17 cellular contexts compared by ENCODE assay signal in the genomic region with DNA sequence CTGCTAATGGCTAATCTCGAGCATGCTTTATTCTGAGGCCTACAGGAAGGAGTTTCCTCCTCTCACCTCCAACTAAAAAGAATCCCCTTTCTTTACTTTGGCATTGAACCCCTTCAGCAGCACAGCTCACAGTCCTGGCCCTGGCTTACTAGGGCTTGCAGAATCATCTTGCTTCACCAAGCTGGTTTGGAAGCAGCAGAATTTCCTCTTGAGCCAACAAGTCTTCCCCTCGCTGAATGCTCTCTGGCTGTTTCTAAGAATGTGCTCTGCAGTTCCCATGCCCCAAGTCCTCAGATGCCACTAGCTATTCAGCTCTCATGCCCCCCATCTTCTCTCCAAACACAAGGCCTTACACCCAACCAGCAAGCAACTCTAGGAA.
DNase-seq lines count a peak whose midpoint lies in the region; ATAC-seq, FAIRE-seq and TF ChIP-seq lines count a peak whose summit lies in the region.
"Had no signal": no experiment of that assay in that cellular context is flagged by ENCODE, and none has a peak within 500 bp of the region (broad histone marks: within the 10 kb centered on the region; RNA-seq: fewer than 3 reads in every experiment).

No MANE protein-coding gene starts in this region.

- ATAC-seq in left ventricle myocardium superior, result peak; percentile 42
- ATAC-seq in stimulated activated memory B cell treated with anti-CD40 and anti-IgM and Interleukin-4, amounts not matched to agents 10 μg/mL and 1 μg/mL and 100 μg/mL, for 72 hours, result no peak
- no peak for ATAC-seq in GM19467 (IDR thresholded peaks at IDR 0.05; ENCODE audit: unreplicated experiment)

- peaks cover 32% of the 10 kb centered on the region for H3K4me1 Mint-ChIP-seq in stimulated activated memory B cell treated with anti-CD40 and anti-IgM and Interleukin-4, amounts not matched to agents 10 μg/mL and 1 μg/mL and 100 μg/mL, for 72 hours

- H3K27me3 ChIP-seq in sigmoid colon, result no peaks in the 10 kb centered on the region

- DNase-seq in AG10803 (ENCODE audit: low read depth) (peak; percentile 43), left ventricle myocardium superior (no peak), sigmoid colon (no peak), NCI-H1417 treated with DMSO at 0.1 percent for 48 hours (lab: John Stamatoyannopoulos, UW) (no peak), GM19239 (ENCODE audit: insufficient read length, low spot score) (no peak)
- DNase-seq: cortex of kidney, GOT3, NCI-H446 treated with DMSO at 0.1 percent for 48 hours had no signal

- intact Hi-C loops in left ventricle myocardium superior (cut with micrococcal nuclease) (loop anchor here (10.0 kb wide), 1 partner anchor 298 kb away; no protein-coding TSS in a partner anchor), sigmoid colon (cut with DNase I) (loop anchor here (2.0 to 5.0 kb wide), 2 partner anchors 48 to 300 kb away; no protein-coding TSS in a partner anchor)

- H3K9me3 ChIP-seq in sigmoid colon, result no peaks in the 10 kb centered on the region

- no peaks in the 10 kb centered on the region for H3K36me3 ChIP-seq in sigmoid colon

- no peak overlapping the region for H3K4me3 Mint-ChIP-seq in stimulated activated memory B cell treated with anti-CD40 and anti-IgM and Interleukin-4, amounts not matched to agents 10 μg/mL and 1 μg/mL and 100 μg/mL, for 72 hours
- H3K4me3 Mint-ChIP-seq: activated naive CD4-positive, alpha-beta T cell treated with anti-CD3 and anti-CD28 coated beads for 36 hours; naive thymus-derived CD8-positive, alpha-beta T cell; T-cell; type B pancreatic cell had no signal

- no peak for TF ChIP-seq EP300 in sigmoid colon (IDR thresholded peaks at IDR 0.05)

- no peak for TF ChIP-seq CTCF in AG10803 (conservative IDR thresholded peaks at IDR 0.05; ENCODE audit: low read length)
- TF ChIP-seq CTCF in VCaP (conservative IDR thresholded peaks at IDR 0.05), result peak; percentile 19
- no peak for TF ChIP-seq CTCF in sigmoid colon (IDR thresholded peaks at IDR 0.05)

- no peaks in the 10 kb centered on the region for H3K36me3 Mint-ChIP-seq in stimulated activated memory B cell treated with anti-CD40 and anti-IgM and Interleukin-4, amounts not matched to agents 10 μg/mL and 1 μg/mL and 100 μg/mL, for 72 hours
- H3K36me3 Mint-ChIP-seq: naive thymus-derived CD8-positive, alpha-beta T cell; T-cell had no signal

- H3K27ac ChIP-seq in VCaP, result no peak overlapping the region
- peak overlapping the region; percentile 65 to 75 (median 72) for H3K27ac ChIP-seq in sigmoid colon

- no peak overlapping the region for H3K27ac Mint-ChIP-seq in stimulated activated memory B cell treated with anti-CD40 and anti-IgM and Interleukin-4, amounts not matched to agents 10 μg/mL and 1 μg/mL and 100 μg/mL, for 72 hours
- H3K27ac Mint-ChIP-seq: activated naive CD4-positive, alpha-beta T cell treated with anti-CD3 and anti-CD28 coated beads for 36 hours; progenitor cell of endocrine pancreas; type B pancreatic cell had no signal

- H3K9me3 Mint-ChIP-seq in stimulated activated memory B cell treated with anti-CD40 and anti-IgM and Interleukin-4, amounts not matched to agents 10 μg/mL and 1 μg/mL and 100 μg/mL, for 72 hours, result no peaks in the 10 kb centered on the region
- H3K9me3 Mint-ChIP-seq: activated naive CD4-positive, alpha-beta T cell treated with anti-CD3 and anti-CD28 coated beads for 36 hours; naive thymus-derived CD8-positive, alpha-beta T cell; T-cell; type B pancreatic cell had no signal

- no peak for FAIRE-seq in GM19239 (lab: Jason Lieb, UNC)

- no peak for TF ChIP-seq POLR2A in sigmoid colon (IDR thresholded peaks at IDR 0.05)

- peaks cover 0 to 34% (median 31%) of the 10 kb centered on the region in 4 donors for H3K4me1 ChIP-seq in sigmoid colon

- H3K4me3 ChIP-seq in AG10803 (ENCODE audit: low read length) (no peak overlapping the region), sigmoid colon (no peak overlapping the region)
- H3K4me3 ChIP-seq: lung had no signal

- 75 to 85% methylated on average over 2 of the region's 2 CpGs for WGBS in sigmoid colon, 2 donors

- no peaks in the 10 kb centered on the region for H3K27me3 Mint-ChIP-seq in stimulated activated memory B cell treated with anti-CD40 and anti-IgM and Interleukin-4, amounts not matched to agents 10 μg/mL and 1 μg/mL and 100 μg/mL, for 72 hours
- H3K27me3 Mint-ChIP-seq: naive thymus-derived CD8-positive, alpha-beta T cell; T-cell; type B pancreatic cell had no signal
